Comparison of ENCODE assay signal across 15 cellular contexts in genomic region chr3:56837196-56837955, GRCh38. TPM values are rescaled to one million over a fixed set of nuclear protein-coding genes. Genes with fewer than 3 reads are reported as not detected.
DNase-seq lines count a peak whose midpoint lies in the region; ATAC-seq and TF ChIP-seq lines count a peak whose summit lies in the region.
"Had no signal": no experiment of that assay in that cellular context is flagged by ENCODE, and none has a peak within 500 bp of the region (broad histone marks: within the 10 kb centered on the region; RNA-seq: fewer than 3 reads in every experiment).

No MANE protein-coding gene starts in this region.

- H3K9ac ChIP-seq in mammary epithelial cell (ENCODE audit: insufficient read depth, low read length): no peak overlapping the region
- peak overlapping the region; percentile 9 for H3K9ac ChIP-seq in smooth muscle cell (ENCODE audit: low read depth)

- H2AFZ ChIP-seq in mammary epithelial cell (ENCODE audit: low read depth, low read length) (peak overlapping the region; percentile 83), smooth muscle cell (ENCODE audit: low read depth) (no peak overlapping the region)

- no peaks in the 10 kb centered on the region for H3K9me3 ChIP-seq in mammary epithelial cell (replicated peaks; ENCODE audit: insufficient read depth, low read length)
- no peaks in the 10 kb centered on the region for H3K9me3 ChIP-seq in smooth muscle cell (replicated peaks; ENCODE audit: low read depth)
- H3K9me3 ChIP-seq in uterus: no peaks in the 10 kb centered on the region

- no peak overlapping the region for H3K4me3 Mint-ChIP-seq in MCF 10A (ENCODE audit: unreplicated experiment)
- H3K4me3 Mint-ChIP-seq: neural crest cell; stimulated activated effector memory CD8-positive, alpha-beta T cell treated with anti-CD3 and anti-CD28 coated beads, Interleukin-12 subunit alpha, Interleukin-12 subunit beta, amount 100 ng/mL, for 72 hours had no signal

- dilution Hi-C loops in mammary epithelial cell (cut with HindIII; ENCODE audit: low sequenced_read_pairs): no loop called here

- H3K79me2 ChIP-seq in mammary epithelial cell (ENCODE audit: insufficient read depth, low read length) (no peaks in the 10 kb centered on the region), smooth muscle cell (ENCODE audit: low read depth) (no peaks in the 10 kb centered on the region)

- no peaks in the 10 kb centered on the region for H3K36me3 ChIP-seq in mammary epithelial cell (ENCODE audit: insufficient read depth, low read length)
- no peaks in the 10 kb centered on the region for H3K36me3 ChIP-seq in smooth muscle cell (ENCODE audit: low read depth)
- H3K36me3 ChIP-seq in uterus: no peaks in the 10 kb centered on the region
- H3K36me3 ChIP-seq: cardiac muscle cell had no signal

- TF ChIP-seq CTCF in mammary epithelial cell (conservative IDR thresholded peaks at IDR 0.05 in 1 of 2, IDR thresholded peaks at IDR 0.05 in 1 of 2; ENCODE audit: extremely low read depth in 1 of 2, insufficient read depth in 1 of 2, low read depth in 1 of 2, low read length in 2 of 2) (no peak), MCF 10A (IDR thresholded peaks at IDR 0.05; ENCODE audit: unreplicated experiment) (no peak), RWPE1 (conservative IDR thresholded peaks at IDR 0.05; ENCODE audit: low read depth) (no peak), smooth muscle cell (IDR thresholded peaks at IDR 0.05; ENCODE audit: borderline replicate concordance, insufficient read depth, poor library complexity, severe bottlenecking) (no peak), uterus (IDR thresholded peaks at IDR 0.05) (no peak)

- WGBS in mammary epithelial cell (ENCODE audit: low coverage, missing lambda C conversion rate): 58% methylated on average over 8 of the region's 9 CpGs
- WGBS in smooth muscle cell (ENCODE audit: low lambda C conversion rate): 82% methylated on average over 9 of the region's 9 CpGs

- POLR2A ChIA-PET in MCF 10A (lab: Yijun Ruan, JAX) (interaction anchor here (0.8 kb wide), 1 partner anchor 14 kb away, joined by 3 read pairs; no protein-coding TSS in a partner anchor), RWPE1 (lab: Yijun Ruan, JAX; ENCODE audit: low non-redundant PET) (no interaction called here)

- H3K27me3 Mint-ChIP-seq in MCF 10A (ENCODE audit: insufficient read depth, unreplicated experiment): no peaks in the 10 kb centered on the region

- H3K27me3 ChIP-seq in mammary epithelial cell (ENCODE audit: insufficient read depth, low read length) (no peaks in the 10 kb centered on the region), smooth muscle cell (ENCODE audit: low read depth) (no peaks in the 10 kb centered on the region), uterus (no peaks in the 10 kb centered on the region)
- H3K27me3 ChIP-seq: cardiac muscle cell had no signal

- no peak overlapping the region for H3K4me3 ChIP-seq in mammary epithelial cell (replicated peaks in 1 of 3; ENCODE audit: insufficient read depth in 1 of 3, low read depth in 2 of 3, low read length in 3 of 3)
- H3K4me3 ChIP-seq in smooth muscle cell: no peak overlapping the region
- H3K4me3 ChIP-seq in uterus: no peak overlapping the region
- H3K4me3 ChIP-seq: cardiac muscle cell had no signal

- H3K4me1 ChIP-seq in mammary epithelial cell (ENCODE audit: insufficient read depth, low read length): peaks cover 40% of the 10 kb centered on the region
- peaks cover 32% of the 10 kb centered on the region for H3K4me1 ChIP-seq in smooth muscle cell (ENCODE audit: low read depth)
- H3K4me1 ChIP-seq in uterus: no peaks in the 10 kb centered on the region

- H3K36me3 Mint-ChIP-seq in MCF 10A (ENCODE audit: insufficient read depth, unreplicated experiment): no peaks in the 10 kb centered on the region
- H3K36me3 Mint-ChIP-seq: stimulated activated effector memory CD8-positive, alpha-beta T cell treated with anti-CD3 and anti-CD28 coated beads, Interleukin-12 subunit alpha, Interleukin-12 subunit beta, amount 100 ng/mL, for 72 hours had no signal

- in situ Hi-C loops in mammary epithelial cell (cut with MboI; ENCODE audit: low sequenced_read_pairs in 2 of 2): no loop called here
- in situ Hi-C loops in G401 (cut with HindIII; ENCODE audit: low sequenced_read_pairs): no loop called here

- BruUV-seq in mammary epithelial cell (replicated peaks; lab: Mats Ljungman, UMichigan): no TSS peak
- BruUV-seq in MCF 10A (replicated peaks; lab: Mats Ljungman, UMichigan): no TSS peak

- no peak for TF ChIP-seq POLR2A in uterus (IDR thresholded peaks at IDR 0.05)

- H3K4me2 ChIP-seq in mammary epithelial cell (ENCODE audit: insufficient read depth, low read depth, low read length): peak overlapping the region; percentile 58
- peak overlapping the region; percentile 65 for H3K4me2 ChIP-seq in smooth muscle cell

- intact Hi-C loops in mammary epithelial cell (cut with micrococcal nuclease): no loop called here
- intact Hi-C loops in MCF 10A (cut with micrococcal nuclease): no loop called here
- intact Hi-C loops in uterus (cut with DNase I; ENCODE audit: low total_unique reads): no loop called here

- ATAC-seq in HG02759 (IDR thresholded peaks at IDR 0.05; ENCODE audit: unreplicated experiment) (peak; percentile 85), GM19328 (IDR thresholded peaks at IDR 0.05; ENCODE audit: unreplicated experiment) (no peak)
- ATAC-seq: PC-3; stimulated activated effector memory CD8-positive, alpha-beta T cell treated with anti-CD3 and anti-CD28 coated beads, Interleukin-12 subunit alpha, Interleukin-12 subunit beta, amount 100 ng/mL, for 72 hours had no signal

- peaks cover 24% of the 10 kb centered on the region for H3K4me1 Mint-ChIP-seq in MCF 10A (ENCODE audit: insufficient read depth, unreplicated experiment)
- H3K4me1 Mint-ChIP-seq: stimulated activated effector memory CD8-positive, alpha-beta T cell treated with anti-CD3 and anti-CD28 coated beads, Interleukin-12 subunit alpha, Interleukin-12 subunit beta, amount 100 ng/mL, for 72 hours had no signal

- H3K9me3 Mint-ChIP-seq in MCF 10A (ENCODE audit: unreplicated experiment): no peaks in the 10 kb centered on the region
- H3K9me3 Mint-ChIP-seq: neural crest cell; stimulated activated effector memory CD8-positive, alpha-beta T cell treated with anti-CD3 and anti-CD28 coated beads, Interleukin-12 subunit alpha, Interleukin-12 subunit beta, amount 100 ng/mL, for 72 hours had no signal

- H4K20me1 ChIP-seq in mammary epithelial cell (ENCODE audit: insufficient read depth, low read length) (no peaks in the 10 kb centered on the region), smooth muscle cell (ENCODE audit: low read depth) (no peaks in the 10 kb centered on the region)

- CTCF ChIA-PET in mammary epithelial cell (lab: Charles Lee; ENCODE audit: low non-redundant PET): no interaction called here
- CTCF ChIA-PET in MCF 10A (lab: Yijun Ruan, JAX): interaction anchor here (0.8 kb wide), 1 partner anchor 173 kb away, joined by 3 read pairs; no protein-coding TSS in a partner anchor
- CTCF ChIA-PET in RWPE1 (lab: Yijun Ruan, JAX): no interaction called here

- peak; percentile 39 for DNase-seq in mammary epithelial cell
- no peak for DNase-seq in MCF 10A (ENCODE audit: unreplicated experiment)
- no peak for DNase-seq in RWPE1 (ENCODE audit: low spot score)
- no peak for DNase-seq in smooth muscle cell (lab: John Stamatoyannopoulos, UW; ENCODE audit: unreplicated experiment)
- no peak for DNase-seq in uterus
- DNase-seq in G401 (ENCODE audit: low spot score): no peak
- DNase-seq: activated T-cell treated with anti-CD3 and anti-CD28 coated beads, Interleukin-2, amount 50 U/mL, for 48 hours; NCI-H1436; PC-3; stimulated activated CD4-positive, alpha-beta T cell treated with anti-CD3 and anti-CD28 coated beads, Interleukin-15, amount 100 ng/mL, for 24 hours had no signal

- no peak overlapping the region for H3K27ac Mint-ChIP-seq in MCF 10A (ENCODE audit: low read depth, unreplicated experiment)
- H3K27ac Mint-ChIP-seq: stimulated activated effector memory CD8-positive, alpha-beta T cell treated with anti-CD3 and anti-CD28 coated beads, Interleukin-12 subunit alpha, Interleukin-12 subunit beta, amount 100 ng/mL, for 72 hours had no signal

- H3F3A ChIP-seq in smooth muscle cell (ENCODE audit: low read depth): peaks cover 25% of the 10 kb centered on the region

- H3K27ac ChIP-seq in mammary epithelial cell (ENCODE audit: insufficient read depth, low read depth, low read length): peak overlapping the region; percentile 22
- H3K27ac ChIP-seq in RWPE1: peak overlapping the region; percentile 47; the same call in 1 of the 2 replicates
- H3K27ac ChIP-seq in smooth muscle cell (ENCODE audit: low read depth): peak overlapping the region; percentile 96
- H3K27ac ChIP-seq in uterus: no peak overlapping the region
- H3K27ac ChIP-seq: cardiac muscle cell had no signal

RNA-seq across cellular contexts. Expression of gene ARHGEF3, which starts 35.6 kb away (rescaled TPM):
- total RNA-seq in mammary epithelial cell (10 to 100 TPM; 17.5 to 43.7 TPM), MCF 10A (2022) (10.6 and 13.1 TPM in 2 replicates), smooth muscle cell (131 and 139 TPM in 2 replicates), uterus (10 to 100 TPM; 15.9 to 79.4 (median 44.8) TPM)
- polyA plus RNA-seq in mammary epithelial cell (30.8 TPM), smooth muscle cell (90.5 and 137 TPM in 2 replicates)
- 44.5 TPM for polyA minus RNA-seq in mammary epithelial cell
- total RNA-seq in G401 (2014; rRNA removed; shearing (Covaris generic)): 12.7 and 13.8 TPM in 2 replicates

Comparison
In these comparisons a context has a peak if more than half of its experiments do, and no peak if none do; other contexts are left out.
1. H3K27ac ChIP-seq: peak in mammary epithelial cell (single experiment), RWPE1 (single experiment) and smooth muscle cell (single experiment); none in uterus (0 of 2).